In the genomic region with DNA sequence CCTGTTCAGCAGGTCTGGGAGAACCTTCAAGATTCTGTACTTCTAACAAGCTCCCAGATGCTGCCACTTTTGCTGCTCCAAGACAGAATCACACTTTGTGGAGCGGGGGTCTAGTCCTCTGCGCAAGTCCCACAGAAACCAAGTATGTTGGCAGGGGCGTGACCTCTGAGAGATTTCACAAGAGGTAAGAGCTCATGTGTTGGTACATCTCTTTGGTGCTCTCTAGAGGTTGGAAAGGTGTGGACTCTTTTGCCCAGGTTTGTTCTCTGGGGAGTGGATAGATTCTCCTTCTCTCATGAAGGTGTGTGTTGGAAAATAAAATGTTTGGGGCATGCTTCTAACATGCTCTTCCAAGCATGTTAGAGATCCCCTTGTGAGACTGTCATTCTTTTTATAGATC, we compare ENCODE assay signal across 16 cellular contexts.
"Had no signal": no experiment of that assay in that cellular context is flagged by ENCODE, and none has a peak within 500 bp of the region (broad histone marks: within the 10 kb centered on the region; RNA-seq: fewer than 3 reads in every experiment).

No MANE protein-coding gene starts in this region.

- H3K9me3 ChIP-seq: tibial artery had no signal

- H3K79me2 ChIP-seq: parathyroid adenoma had no signal

- H3K27ac ChIP-seq: foreskin keratinocyte, parathyroid adenoma, tibial artery had no signal

- H3K27ac Mint-ChIP-seq: activated B cell treated with CpG ODN at 0.5 μM for 24 hours; activated CD4-positive, alpha-beta T cell treated with anti-CD3 and anti-CD28 coated beads for 36 hours; activated naive CD4-positive, alpha-beta T cell treated with anti-CD3 and anti-CD28 coated beads, Interleukin-2, amount 10 ng/mL, durations not matched to agents 7 days and 5 days; activated T-cell treated with anti-CD3 and anti-CD28 coated beads, Interleukin-2, amount 50 U/mL, for 72 hours; memory B cell; nephron progenitor cell; stimulated activated naive CD8-positive, alpha-beta T cell treated with anti-CD3 and anti-CD28 coated beads, Interleukin-15, Interleukin-2, amounts not matched to agents 100 ng/mL and 50 ng/mL, for 24 hours had no signal

- H3K4me1 Mint-ChIP-seq: activated B cell treated with CpG ODN at 0.5 μM for 24 hours; activated CD4-positive, alpha-beta T cell treated with anti-CD3 and anti-CD28 coated beads for 36 hours; activated naive CD4-positive, alpha-beta T cell treated with anti-CD3 and anti-CD28 coated beads, Interleukin-2, amount 10 ng/mL, durations not matched to agents 7 days and 5 days; memory B cell; nephron progenitor cell had no signal

- H3K27me3 Mint-ChIP-seq: activated B cell treated with CpG ODN at 0.5 μM for 24 hours; activated CD4-positive, alpha-beta T cell treated with anti-CD3 and anti-CD28 coated beads for 36 hours; activated naive CD4-positive, alpha-beta T cell treated with anti-CD3 and anti-CD28 coated beads, Interleukin-2, amount 10 ng/mL, durations not matched to agents 7 days and 5 days; memory B cell; stimulated activated naive CD8-positive, alpha-beta T cell treated with anti-CD3 and anti-CD28 coated beads, Interleukin-15, Interleukin-2, amounts not matched to agents 100 ng/mL and 50 ng/mL, for 24 hours had no signal

- H3K36me3 Mint-ChIP-seq: activated naive CD4-positive, alpha-beta T cell treated with anti-CD3 and anti-CD28 coated beads, Interleukin-2, amount 10 ng/mL, durations not matched to agents 7 days and 5 days; memory B cell had no signal

- H3K9ac ChIP-seq: parathyroid adenoma had no signal

- H3K4me1 ChIP-seq: foreskin keratinocyte, parathyroid adenoma, tibial artery had no signal

- H3K4me3 Mint-ChIP-seq: activated B cell treated with CpG ODN at 0.5 μM for 24 hours; activated CD4-positive, alpha-beta T cell treated with anti-CD3 and anti-CD28 coated beads for 36 hours; activated naive CD4-positive, alpha-beta T cell treated with anti-CD3 and anti-CD28 coated beads, Interleukin-2, amount 10 ng/mL, durations not matched to agents 7 days and 5 days; activated T-cell treated with anti-CD3 and anti-CD28 coated beads, Interleukin-2, amount 50 U/mL, for 72 hours; memory B cell; nephron progenitor cell; stimulated activated naive CD8-positive, alpha-beta T cell treated with anti-CD3 and anti-CD28 coated beads, Interleukin-15, Interleukin-2, amounts not matched to agents 100 ng/mL and 50 ng/mL, for 24 hours had no signal

- H3K36me3 ChIP-seq: tibial artery had no signal

- H2AFZ ChIP-seq: parathyroid adenoma had no signal

- DNase-seq: activated B cell treated with CpG ODN at 0.5 μM for 24 hours; activated CD4-positive, alpha-beta T cell treated with anti-CD3 and anti-CD28 coated beads for 36 hours; activated CD4-positive, alpha-beta T cell treated with anti-CD3 and anti-CD28 coated beads, Interleukin-2, amount 50 U/mL, for 4 hours; activated effector memory CD4-positive, alpha-beta T cell treated with Interleukin-2 at 50 U/mL for 16 hours; activated naive CD4-positive, alpha-beta T cell treated with anti-CD3 and anti-CD28 coated beads, Interleukin-2, amount 10 ng/mL, durations not matched to agents 7 days and 5 days; activated T-cell treated with anti-CD3 and anti-CD28 coated beads, Interleukin-2, amount 50 U/mL, for 72 hours; effector CD4-positive, alpha-beta T cell; foreskin keratinocyte; glutamatergic neuron; nephron progenitor cell; stimulated activated CD4-positive, alpha-beta T cell treated with anti-CD3 and anti-CD28 coated beads, Interleukin-1b, Interleukin-23, amount 100 ng/mL, for 48 hours; T-helper 1 cell; tibial artery had no signal

- H3K9me3 Mint-ChIP-seq: activated B cell treated with CpG ODN at 0.5 μM for 24 hours; nephron progenitor cell; stimulated activated naive CD8-positive, alpha-beta T cell treated with anti-CD3 and anti-CD28 coated beads, Interleukin-15, Interleukin-2, amounts not matched to agents 100 ng/mL and 50 ng/mL, for 24 hours had no signal

- H3K4me3 ChIP-seq: tibial artery had no signal

- H3K27me3 ChIP-seq: foreskin keratinocyte, tibial artery had no signal
